ENCODE assay signal across 7 cellular contexts in the genomic region with DNA sequence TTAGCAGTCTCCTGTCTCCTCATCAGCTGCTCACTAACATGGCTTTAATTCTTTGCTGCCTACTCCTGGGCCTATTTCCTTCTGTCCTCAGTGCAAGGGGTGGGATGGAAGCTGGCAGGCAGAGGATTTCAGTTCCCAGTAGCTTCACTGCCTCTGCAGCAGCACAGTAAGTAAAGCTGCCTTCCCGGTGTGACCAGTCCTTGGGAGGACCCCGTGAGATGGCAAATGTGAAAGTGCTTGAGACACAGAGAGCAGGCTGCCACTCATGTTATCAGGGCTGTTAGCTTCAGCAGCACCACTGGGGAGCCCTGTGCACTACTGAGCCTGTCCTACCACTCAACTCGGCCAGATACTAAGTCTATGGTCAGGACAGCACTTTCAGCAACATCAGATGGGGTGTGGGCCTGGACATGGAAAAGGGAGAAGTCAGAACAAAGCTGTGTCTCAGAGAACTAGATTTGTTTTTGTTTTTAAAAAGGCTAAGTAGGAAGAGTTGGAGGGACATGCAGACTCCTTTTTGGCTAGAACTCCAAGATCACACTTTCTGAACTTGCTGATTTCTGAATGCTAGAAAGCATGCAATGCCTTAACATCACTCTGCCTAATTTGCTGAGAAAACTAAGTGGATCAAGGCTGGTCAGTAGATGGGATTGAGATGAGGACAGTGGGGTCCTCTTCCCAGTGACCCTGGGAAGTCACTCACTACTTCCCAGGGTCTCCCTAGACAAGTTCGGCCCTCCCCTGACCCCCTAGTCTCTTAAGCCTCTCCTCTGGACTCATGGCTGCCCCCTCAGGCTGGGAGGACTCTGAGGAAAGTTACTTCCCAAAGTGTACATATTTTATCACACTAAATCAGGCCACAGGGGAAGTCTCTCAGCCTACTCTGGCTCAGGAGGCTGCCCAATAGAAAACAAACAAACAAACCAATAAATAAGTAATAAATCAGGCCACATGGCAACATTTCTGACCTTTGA. TPM values are rescaled to one million over a fixed set of nuclear protein-coding genes. Genes with fewer than 3 reads are reported as not detected.
A peak's percentile ranks its signal among the peaks of the same experiment; 100 is the strongest.
DNase-seq lines count a peak whose midpoint lies in the region; TF ChIP-seq lines count a peak whose summit lies in the region.

No MANE protein-coding gene starts in this region.

- H3K9me3 ChIP-seq in HUES48 (ENCODE audit: control insufficient read depth, insufficient read depth, low read length) (no peaks in the 10 kb centered on the region), mucosa of rectum (ENCODE audit: control insufficient read depth in 2 of 2, low read length in 2 of 2) (no peaks in the 10 kb centered on the region)

- H3K36me3 ChIP-seq in HUES48 (ENCODE audit: control insufficient read depth, insufficient read depth, low read length), result 0 out of 2 replicates have a peak, but pooled peaks cover 3% of the 10 kb centered on the region
- peaks cover under 1 to 6% of the 10 kb centered on the region in 2 donors for H3K36me3 ChIP-seq in mucosa of rectum (ENCODE audit: control insufficient read depth in 2 of 2, insufficient read depth in 2 of 2, low read length in 2 of 2)
- H3K36me3 ChIP-seq in urinary bladder (ENCODE audit: insufficient read depth), result no peaks in the 10 kb centered on the region

- WGBS in urinary bladder, result 31% methylated on average over 4 of the region's 4 CpGs

- peak overlapping the region; percentile 59 for H3K27ac ChIP-seq in HUES48 (ENCODE audit: low read depth, low read length)
- peak overlapping the region; percentile 82 for H3K27ac ChIP-seq in mucosa of rectum (ENCODE audit: low read depth in 2 of 2, low read length in 2 of 2)
- H3K27ac ChIP-seq in urinary bladder (ENCODE audit: low read depth), result peak overlapping the region; percentile 72

- H3K27me3 ChIP-seq in HUES48 (ENCODE audit: control insufficient read depth, insufficient read depth, low read length), result peaks cover 5% of the 10 kb centered on the region; the same call in 1 of the 2 replicates
- H3K27me3 ChIP-seq in mucosa of rectum (ENCODE audit: control insufficient read depth in 2 of 2, insufficient read depth in 2 of 2, low read length in 2 of 2), result no peaks in the 10 kb centered on the region

- H3K9ac ChIP-seq in HUES48 (ENCODE audit: low read depth, low read length) (no peak overlapping the region; the same call in 1 of the 2 replicates), mucosa of rectum (ENCODE audit: low read depth in 1 of 2, low read length in 2 of 2) (peak overlapping the region; percentile 78 to 90)

- TF ChIP-seq CTCF in GM12865 (IDR thresholded peaks at IDR 0.05; ENCODE audit: insufficient read depth, low read depth, low read length, missing control alignments), result peak; percentile 31
- no peak for TF ChIP-seq CTCF in WI38 (IDR thresholded peaks at IDR 0.05; ENCODE audit: low read depth, low read length)
- peak; percentile 52 for TF ChIP-seq CTCF in epithelial cell of esophagus (IDR thresholded peaks at IDR 0.05; ENCODE audit: insufficient read depth, low read depth, low read length, missing control alignments)

- H3K4me1 ChIP-seq in HUES48 (ENCODE audit: control insufficient read depth, insufficient read depth, low read length) (peaks cover 14% of the 10 kb centered on the region), mucosa of rectum (ENCODE audit: control insufficient read depth in 2 of 2, insufficient read depth in 2 of 2, low read length in 2 of 2) (peaks cover 26 to 40% of the 10 kb centered on the region in 2 donors), urinary bladder (ENCODE audit: insufficient read depth) (no peaks in the 10 kb centered on the region)

- DNase-seq in GM12865 (ENCODE audit: low read depth) (peak; percentile 55), epithelial cell of esophagus (ENCODE audit: low read depth) (peak; percentile 48), epidermal melanocyte (ENCODE audit: insufficient read length, low spot score) (no peak)

- H3K4me3 ChIP-seq in GM12865 (ENCODE audit: low read depth, low read length), result peak overlapping the region; percentile 82
- peak overlapping the region; percentile 76 for H3K4me3 ChIP-seq in HUES48 (ENCODE audit: low read depth, low read length)
- peak overlapping the region; percentile 67 for H3K4me3 ChIP-seq in WI38 (ENCODE audit: low read depth, low read length)
- H3K4me3 ChIP-seq in epithelial cell of esophagus (ENCODE audit: low read length), result peak overlapping the region; percentile 69
- H3K4me3 ChIP-seq in mucosa of rectum (ENCODE audit: low read length in 2 of 2), result peak overlapping the region; percentile 79 to 88
- H3K4me3 ChIP-seq in urinary bladder (ENCODE audit: low read depth, low read length), result peak overlapping the region; percentile 88

RNA-seq across cellular contexts. Expression of gene ACSF2, which starts 1.1 kb away (rescaled TPM):
- 23.2 TPM for total RNA-seq in urinary bladder
- 32.6 TPM for polyA plus RNA-seq in urinary bladder

RNA-seq across cellular contexts. Expression of gene LRRC59, which starts 29.8 kb away (rescaled TPM):
- total RNA-seq in urinary bladder, result 62.5 TPM
- 48.3 TPM for polyA plus RNA-seq in urinary bladder

RNA-seq across cellular contexts. Expression of gene CHAD, which starts 41.6 kb away (rescaled TPM):
- 0.32 TPM for total RNA-seq in urinary bladder
- not detected for polyA plus RNA-seq in urinary bladder

RNA-seq across cellular contexts. Expression of gene RSAD1, which starts 51.6 kb away (rescaled TPM):
- 17.0 TPM for total RNA-seq in urinary bladder
- 29.2 TPM for polyA plus RNA-seq in urinary bladder

RNA-seq across cellular contexts. Expression of gene EME1, which starts 54.1 kb away (rescaled TPM):
- total RNA-seq in urinary bladder, result 2.7 TPM
- polyA plus RNA-seq in urinary bladder, result 0.29 TPM
